In genomic region chr2:17652681-17653080, GRCh38 we compare ENCODE assay signal across 19 cellular contexts.
DNase-seq lines count a peak whose midpoint lies in the region; ATAC-seq, FAIRE-seq and TF ChIP-seq lines count a peak whose summit lies in the region.
"Had no signal": no experiment of that assay in that cellular context is flagged by ENCODE, and none has a peak within 500 bp of the region (broad histone marks: within the 10 kb centered on the region; RNA-seq: fewer than 3 reads in every experiment).

No MANE protein-coding gene starts in this region.

- no peak overlapping the region for H2AK5ac ChIP-seq in H9 (ENCODE audit: insufficient read length, low read length)

- no peak overlapping the region for H3K14ac ChIP-seq in H9 (ENCODE audit: insufficient read depth, low read length)

- peak; percentile 9 for FAIRE-seq in GM12892 (lab: Jason Lieb, UNC)
- FAIRE-seq: D721Med, G401.6, GM12891, GM18507 had no signal

- no peak overlapping the region for H3T11ph ChIP-seq in H9 (ENCODE audit: low read length)

- H3K4me1 Mint-ChIP-seq in H9 (peaks cover under 1 to 3% of the 10 kb centered on the region in 2 experiments; a peak in 3 of 4 replicates), memory B cell (peaks cover 7% of the 10 kb centered on the region)
- H3K4me1 Mint-ChIP-seq: B cell; CD8-positive, alpha-beta memory T cell had no signal

- no peak overlapping the region for H3K23ac ChIP-seq in H9 (ENCODE audit: insufficient read length, low read depth, low read length)

- H3K4me3 Mint-ChIP-seq in H9: no peak overlapping the region
- no peak overlapping the region for H3K4me3 Mint-ChIP-seq in memory B cell
- H3K4me3 Mint-ChIP-seq: B cell; CD4-positive, CD25-positive, alpha-beta regulatory T cell; CD8-positive, alpha-beta memory T cell had no signal

- H3K36me3 ChIP-seq in colonic mucosa: no peaks in the 10 kb centered on the region

- DNase-seq in GM12892 (ENCODE audit: insufficient read length) (no peak), H9 (no peak), colonic mucosa (peak; percentile 2), memory B cell (ENCODE audit: low spot score in 2 of 2) (no peak), amygdala (lab: John Stamatoyannopoulos, UW) (no peak), dorsolateral prefrontal cortex (no peak), SIG-M5 (lab: John Stamatoyannopoulos, UW) (no peak), KBM-7 (no peak)
- DNase-seq: C1 segment of cervical spinal cord; CD4-positive, CD25-positive, alpha-beta regulatory T cell; CD8-positive, alpha-beta memory T cell; COR-L47; GOT3; H7 had no signal

- no peaks in the 10 kb centered on the region for H4K20me1 ChIP-seq in H9 (ENCODE audit: control insufficient read depth, insufficient read depth, insufficient read length)

- H2BK20ac ChIP-seq in H9 (ENCODE audit: low read depth, low read length, poor library complexity, severe bottlenecking): no peak overlapping the region

- H3K56ac ChIP-seq in H9 (ENCODE audit: insufficient read length, low read depth, low read length): no peak overlapping the region

- H2BK15ac ChIP-seq in H9 (ENCODE audit: low read depth, low read length): no peak overlapping the region

- no peak overlapping the region for H4K5ac ChIP-seq in H9 (ENCODE audit: insufficient read length, low read depth, low read length)

- no CpG with 5 or more reads among the region's 2 CpGs for WGBS in H9 (ENCODE audit: extremely low coverage, insufficient read length, low lambda C conversion rate)

- H3K27me3 Mint-ChIP-seq in H9 (ENCODE audit: low read depth): no peaks in the 10 kb centered on the region
- no peaks in the 10 kb centered on the region for H3K27me3 Mint-ChIP-seq in memory B cell
- H3K27me3 Mint-ChIP-seq: B cell; CD4-positive, CD25-positive, alpha-beta regulatory T cell; CD8-positive, alpha-beta memory T cell had no signal

- H2BK12ac ChIP-seq in H9 (ENCODE audit: insufficient read length, low read depth, low read length): no peak overlapping the region

- no peak overlapping the region for H2BK5ac ChIP-seq in H9 (ENCODE audit: insufficient read length, low read length)

- no peaks in the 10 kb centered on the region for H3K79me1 ChIP-seq in H9 (ENCODE audit: insufficient read depth, low read depth, low read length, poor library complexity, severe bottlenecking)

- H3K27me3 ChIP-seq in H9 (ENCODE audit: insufficient read depth, low read length) (no peaks in the 10 kb centered on the region), colonic mucosa (no peaks in the 10 kb centered on the region), dorsolateral prefrontal cortex (no peaks in the 10 kb centered on the region)

- H3K27ac Mint-ChIP-seq in H9 (peak overlapping the region in 2 of 3 experiments; percentile 37 to 77; a peak in 4 of 7 replicates), memory B cell (peak overlapping the region; percentile 81)
- H3K27ac Mint-ChIP-seq: B cell had no signal

- no peak for TF ChIP-seq CTCF in H9 (conservative IDR thresholded peaks at IDR 0.05)
- TF ChIP-seq CTCF in colonic mucosa (IDR thresholded peaks at IDR 0.05): no peak
- no peak for TF ChIP-seq CTCF in dorsolateral prefrontal cortex (IDR thresholded peaks at IDR 0.05 in 54 of 56, conservative IDR thresholded peaks at IDR 0.05 in 2 of 56; ENCODE audit: low read depth in 1 of 56, partially characterized antibody in 56 of 56)

- H2BK120ac ChIP-seq in H9 (ENCODE audit: low read depth, low read length, poor library complexity, severe bottlenecking): no peak overlapping the region

- no peak for ATAC-seq in memory B cell (ENCODE audit: low read depth)

- no peak overlapping the region for H3K4me2 ChIP-seq in H9 (ENCODE audit: insufficient read depth, insufficient read length, low read length)

- H3K9me3 ChIP-seq in H9 (ENCODE audit: control insufficient read depth, low read depth, low read length) (no peaks in the 10 kb centered on the region), colonic mucosa (no peaks in the 10 kb centered on the region)

- no peak overlapping the region for H3K27ac ChIP-seq in H9 (ENCODE audit: insufficient read length, low read depth, low read length)
- H3K27ac ChIP-seq in colonic mucosa: no peak overlapping the region
- peak overlapping the region in 1 of 59 donors; percentile 16 for H3K27ac ChIP-seq in dorsolateral prefrontal cortex

- no peak for TF ChIP-seq POLR2A in GM12892 (IDR thresholded peaks at IDR 0.05; ENCODE audit: low read depth, low read length)

- H3K18ac ChIP-seq in H9 (ENCODE audit: insufficient read length, low read depth, low read length): no peak overlapping the region

- intact Hi-C loops in colonic mucosa (cut with DNase I): no loop called here
- intact Hi-C loops in dorsolateral prefrontal cortex (cut with DNase I): no loop called here

- H3K9me3 Mint-ChIP-seq in H9 (no peaks in the 10 kb centered on the region), memory B cell (no peaks in the 10 kb centered on the region)
- H3K9me3 Mint-ChIP-seq: CD4-positive, CD25-positive, alpha-beta regulatory T cell; CD8-positive, alpha-beta memory T cell had no signal

- H3K4me3 ChIP-seq in colonic mucosa (no peak overlapping the region), dorsolateral prefrontal cortex (no peak overlapping the region)

- in situ Hi-C loops in KBM-7 (cut with MboI; ENCODE audit: low pct_unique_long_range_greater_than_20kb, low sequenced_read_pairs): no loop called here

- no peaks in the 10 kb centered on the region for H3K23me2 ChIP-seq in H9 (ENCODE audit: insufficient read length, low read depth, low read length, poor library complexity, severe bottlenecking)

- H3K36me3 Mint-ChIP-seq in H9 (ENCODE audit: insufficient read depth in 1 of 3, low read depth in 3 of 3): peaks cover 4 to 13% (median 12%) of the 10 kb centered on the region in 3 experiments; a peak in 6 of 7 replicates
- H3K36me3 Mint-ChIP-seq in memory B cell: peaks cover 4% of the 10 kb centered on the region
- H3K36me3 Mint-ChIP-seq: CD4-positive, CD25-positive, alpha-beta regulatory T cell; CD8-positive, alpha-beta memory T cell had no signal

- H3K79me2 ChIP-seq in H9 (ENCODE audit: insufficient read depth, low read length): no peaks in the 10 kb centered on the region

- H3K4me1 ChIP-seq in H9 (ENCODE audit: insufficient read depth, low read length): no peaks in the 10 kb centered on the region
- H3K4me1 ChIP-seq in colonic mucosa: no peaks in the 10 kb centered on the region

- H3K9ac ChIP-seq in H9 (ENCODE audit: extremely low read depth, insufficient read length, low read length) (no peak overlapping the region), colonic mucosa (ENCODE audit: low read depth in 2 of 2, low read length in 2 of 2) (no peak overlapping the region)

- H4K8ac ChIP-seq in H9 (replicated peaks; ENCODE audit: insufficient read length, low read depth, low read length): no peak overlapping the region

- H4K91ac ChIP-seq in H9 (ENCODE audit: insufficient read length, low read depth, low read length): no peak overlapping the region

- H3K4ac ChIP-seq in H9 (ENCODE audit: low read depth, low read length): no peak overlapping the region

- H2AFZ ChIP-seq in H9 (ENCODE audit: low read length): no peak overlapping the region
